In genomic region chr10:87706731-87707130, GRCh38 we compare ENCODE assay signal across 27 cellular contexts. TPM values are rescaled to one million over a fixed set of nuclear protein-coding genes. Genes with fewer than 3 reads are reported as not detected.
DNase-seq lines count a peak whose midpoint lies in the region; ATAC-seq and TF ChIP-seq lines count a peak whose summit lies in the region.
"Had no signal": no experiment of that assay in that cellular context is flagged by ENCODE, and none has a peak within 500 bp of the region (broad histone marks: within the 10 kb centered on the region; RNA-seq: fewer than 3 reads in every experiment).

No MANE protein-coding gene starts in this region.

- no peak for TF ChIP-seq CTCF in astrocyte of the cerebellum (IDR thresholded peaks at IDR 0.05; ENCODE audit: low read depth, low read length, missing control alignments)

- intact Hi-C loops in left ventricle myocardium superior (cut with micrococcal nuclease), result no loop called here

- in situ Hi-C loops in astrocyte of the cerebellum (cut with HindIII; ENCODE audit: low sequenced_read_pairs), result no loop called here

- peak; percentile 26 for ATAC-seq in left lobe of liver
- no peak for ATAC-seq in left ventricle myocardium superior
- ATAC-seq: activated CD4-positive, alpha-beta T cell treated with anti-CD3 and anti-CD28 coated beads for 36 hours; CD8-positive, alpha-beta T cell; effector memory CD8-positive, alpha-beta T cell; pancreas; Right ventricle myocardium inferior; stimulated activated naive CD8-positive, alpha-beta T cell treated with anti-CD3 and anti-CD28 coated beads, Interleukin-15, Interleukin-2, amounts not matched to agents 100 U/mL and 50 U/mL, for 24 hours had no signal

- DNase-seq in AG20443 (ENCODE audit: low spot score) (peak; percentile 18), M059J (ENCODE audit: low read depth) (peak; percentile 94), astrocyte of the cerebellum (ENCODE audit: low read depth) (peak; percentile 6), left lobe of liver (ENCODE audit: low spot score) (peak; percentile 56), SIG-M5 treated with dmso at 0.1 percent for 504 hours (lab: John Stamatoyannopoulos, UW; ENCODE audit: unreplicated experiment) (no peak), left ventricle myocardium superior (no peak), NCI-H748 treated with DMSO at 0.1 percent for 48 hours (lab: John Stamatoyannopoulos, UW) (no peak), hepatic stellate cell (ENCODE audit: low spot score) (no peak)
- DNase-seq: activated CD4-positive, alpha-beta T cell treated with anti-CD3 and anti-CD28 coated beads for 36 hours; activated naive CD4-positive, alpha-beta T cell treated with anti-CD3 and anti-CD28 coated beads, Interleukin-2, amount 50 U/mL, for 16 hours; activated T-cell treated with anti-CD3 and anti-CD28 coated beads for 4 hours; amniotic stem cell; BE2C; CD8-positive, alpha-beta T cell; colonic mucosa; effector memory CD8-positive, alpha-beta T cell; KBM-7; NCI-H2081; NCI-H526; pancreas; spleen; stimulated activated CD4-positive, alpha-beta T cell treated with anti-CD3 and anti-CD28 coated beads, Interleukin-2, amount 100 ng/mL, for 24 hours; stimulated activated naive CD8-positive, alpha-beta T cell treated with anti-CD3 and anti-CD28 coated beads, Interleukin-15, Interleukin-2, amounts not matched to agents 100 U/mL and 50 U/mL, for 24 hours; testis had no signal

- H3K4me3 ChIP-seq in astrocyte of the cerebellum (ENCODE audit: low read depth, low read length), result no peak overlapping the region
- H3K4me3 ChIP-seq: cardiac muscle cell, colonic mucosa, neural progenitor cell, pancreas, spleen, testis had no signal

RNA-seq across cellular contexts. Expression of gene PAPSS2, which starts 47.1 kb away (rescaled TPM):
- 69.1 and 81.0 TPM in 2 replicates for total RNA-seq in M059J (2014; rRNA removed; shearing (Covaris generic))
- total RNA-seq in left lobe of liver (120 TPM), left ventricle myocardium superior (11.8 TPM)
- total RNA-seq: CD8-positive, alpha-beta T cell had no signal

Comparison
In these comparisons a context has a peak if more than half of its experiments do, and no peak if none do; other contexts are left out.
1. DNase-seq: peak in AG20443 (single experiment), M059J (single experiment), astrocyte of the cerebellum (single experiment) and left lobe of liver (single experiment); none in SIG-M5 treated with dmso at 0.1 percent for 504 hours (single experiment), left ventricle myocardium superior (single experiment), NCI-H748 treated with DMSO at 0.1 percent for 48 hours (single experiment) and hepatic stellate cell (single experiment).